ENCODE assay signal across 12 cellular contexts in genomic region chr6:32049149-32049548, GRCh38. TPM values are rescaled to one million over a fixed set of nuclear protein-coding genes. Genes with fewer than 3 reads are reported as not detected.
A peak's percentile ranks its signal among the peaks of the same experiment; 100 is the strongest.
DNase-seq lines count a peak whose midpoint lies in the region; ATAC-seq, FAIRE-seq and TF ChIP-seq lines count a peak whose summit lies in the region.
"Not testable (repeated sequence)": the region's sequence is repeated elsewhere in the genome, so short reads cannot be mapped to it uniquely, and the experiment has no call there.
"Had no signal": no experiment of that assay in that cellular context is flagged by ENCODE, and none has a peak within 500 bp of the region (broad histone marks: within the 10 kb centered on the region; RNA-seq: fewer than 3 reads in every experiment).

No MANE protein-coding gene starts in this region.

- not testable (repeated sequence) for TF ChIP-seq EP300 in sigmoid colon (IDR thresholded peaks at IDR 0.05)

- not testable (repeated sequence) for ATAC-seq in Right ventricle myocardium superior (ENCODE audit: poor library complexity)

- H3K36me3 Mint-ChIP-seq in endothelial cell (ENCODE audit: low read depth, unreplicated experiment); nephron progenitor cell (ENCODE audit: low read depth): not testable (repeated sequence)

- TF ChIP-seq CTCF in GM12872 (IDR thresholded peaks at IDR 0.05; ENCODE audit: insufficient read depth, low read depth, low read length), result 0 out of 3 replicates have a peak, but pooled peaks have one; percentile 0
- not testable (repeated sequence) for TF ChIP-seq CTCF in adrenal gland (IDR thresholded peaks at IDR 0.05); endothelial cell (IDR thresholded peaks at IDR 0.05; ENCODE audit: unreplicated experiment); kidney (IDR thresholded peaks at IDR 0.05; ENCODE audit: borderline replicate concordance, extremely low read depth, insufficient read depth); nephron progenitor cell (IDR thresholded peaks at IDR 0.05); sigmoid colon (IDR thresholded peaks at IDR 0.05); vagina (IDR thresholded peaks at IDR 0.05)

- H3K4me1 Mint-ChIP-seq in endothelial cell (ENCODE audit: unreplicated experiment), result not testable (repeated sequence)
- peaks cover 67% of the 10 kb centered on the region for H3K4me1 Mint-ChIP-seq in nephron progenitor cell

- not testable (repeated sequence) for H3K4me3 Mint-ChIP-seq in endothelial cell (ENCODE audit: unreplicated experiment); nephron progenitor cell

- not testable (repeated sequence) for TF ChIP-seq POLR2A in adrenal gland (IDR thresholded peaks at IDR 0.05); sigmoid colon (IDR thresholded peaks at IDR 0.05); vagina (IDR thresholded peaks at IDR 0.05)

- H3K4me3 ChIP-seq in adrenal gland; kidney (ENCODE audit: low read length in 2 of 2); sigmoid colon; vagina: not testable (repeated sequence)

- H3K9me3 Mint-ChIP-seq in endothelial cell (ENCODE audit: unreplicated experiment); nephron progenitor cell: not testable (repeated sequence)

- not testable (repeated sequence) for H3K27me3 ChIP-seq in adrenal gland, sigmoid colon, vagina

- H3K9ac ChIP-seq in kidney (ENCODE audit: low read length in 2 of 2), result not testable (repeated sequence)

- peaks cover 13% of the 10 kb centered on the region for H3K27me3 Mint-ChIP-seq in endothelial cell (ENCODE audit: unreplicated experiment)
- not testable (repeated sequence) for H3K27me3 Mint-ChIP-seq in nephron progenitor cell (ENCODE audit: low read depth, poor library complexity)

- not testable (repeated sequence) for H3K9me3 ChIP-seq in adrenal gland (replicated peaks in 1 of 3); kidney (ENCODE audit: control insufficient read depth in 1 of 2, low read length in 2 of 2); sigmoid colon; vagina

- not testable (repeated sequence) for FAIRE-seq in kidney (lab: Jason Lieb, UNC)

- intact Hi-C loops in adrenal gland (cut with DNase I); Right ventricle myocardium superior (cut with DNase I); kidney (cut with DNase I); vagina (cut with DNase I): not testable (repeated sequence)
- intact Hi-C loops in sigmoid colon (cut with DNase I), result loop anchor here (10.0 kb wide), 2 partner anchors 66 to 106 kb away; partner anchors contain the start of genes PPT2 and PRRT1

- WGBS in adrenal gland, 4 donors, result 55 to 61% (median 60%) methylated on average over 9 to 21 of the region's 21 CpGs
- 94 to 96% methylated on average over 21 of the region's 21 CpGs for WGBS in sigmoid colon, 2 donors

- H3K27ac ChIP-seq in adrenal gland (peak overlapping the region in 3 of 5 donors; percentile 26 to 96 (median 95)), sigmoid colon (peak overlapping the region in 3 of 4 donors; percentile 3 to 73 (median 54)), vagina (peak overlapping the region; percentile 88)
- H3K27ac ChIP-seq in kidney (ENCODE audit: low read depth in 2 of 2, low read length in 2 of 2), result not testable (repeated sequence)

- H3K36me3 ChIP-seq in adrenal gland (replicated peaks in 1 of 2); kidney (ENCODE audit: control insufficient read depth in 1 of 2, insufficient read depth in 2 of 2, low read length in 2 of 2); sigmoid colon: not testable (repeated sequence)
- peaks cover 0 to 16% of the 10 kb centered on the region in 2 donors for H3K36me3 ChIP-seq in vagina

- DNase-seq in adrenal gland (peak in 2 of 7 donors; percentile 32 to 35), Right ventricle myocardium superior (peak; percentile 34), kidney (peak; percentile 51)
- not testable (repeated sequence) for DNase-seq in endothelial cell (ENCODE audit: low spot score); nephron progenitor cell; sigmoid colon; vagina (ENCODE audit: extremely low spot score in 2 of 2)

- H3K4me1 ChIP-seq in adrenal gland (replicated peaks in 1 of 2) (peaks cover 24 to 31% of the 10 kb centered on the region in 2 donors), sigmoid colon (peaks cover 0 to 29% (median 27%) of the 10 kb centered on the region in 4 donors), vagina (peaks cover 28% of the 10 kb centered on the region)
- H3K4me1 ChIP-seq in kidney (ENCODE audit: control insufficient read depth in 1 of 2, insufficient read depth in 1 of 2, low read depth in 1 of 2, low read length in 2 of 2), result not testable (repeated sequence)

- peak overlapping the region; percentile 12 for H3K27ac Mint-ChIP-seq in endothelial cell (ENCODE audit: unreplicated experiment)
- H3K27ac Mint-ChIP-seq in nephron progenitor cell, result peak overlapping the region; percentile 52

RNA-seq across cellular contexts. Expression of gene CYP21A2, which starts 10.9 kb away (rescaled TPM):
- total RNA-seq in adrenal gland, result 1,000 to 10,000 TPM in 7 of 8 donors, 100 to 1,000 TPM in 1; 780 to 6,352 (median 2,523) TPM
- 1,000 to 10,000 TPM in 2 of 3 donors, 100 to 1,000 TPM in 1; 528 to 4,039 (median 2,532) TPM for polyA plus RNA-seq in adrenal gland
- 0.44 TPM for total RNA-seq in endothelial cell (ENCODE audit: unreplicated experiment)
- not detected for total RNA-seq in Right ventricle myocardium superior
- total RNA-seq in kidney, result 3.2 TPM
- polyA plus RNA-seq in kidney (ENCODE audit: insufficient read depth, low read depth, low replicate concordance), result 8.2 TPM
- 1 to 10 TPM; 1.1 to 4.9 (median 3.2) TPM for total RNA-seq in sigmoid colon
- 1 to 10 TPM in 1 of 3 donors, under 1 TPM in 1, not detected in 1; 0.57 to 1.2 TPM for polyA plus RNA-seq in sigmoid colon
- total RNA-seq in vagina, result 9.3 TPM
- total RNA-seq: Daoy, G401 had no signal
- polyA plus RNA-seq: A549; CD4-positive, alpha-beta memory T cell had no signal

RNA-seq across cellular contexts. Expression of gene C4B, which starts 34.6 kb away (rescaled TPM):
- total RNA-seq in adrenal gland (1,000 to 10,000 TPM in 6 of 8 donors, 100 to 1,000 TPM in 2; 948 to 5,092 (median 1,465) TPM), endothelial cell (ENCODE audit: unreplicated experiment) (4.6 TPM), Right ventricle myocardium superior (58.3 TPM), kidney (596 TPM), sigmoid colon (100 to 1,000 TPM in 2 of 4 donors, 10 to 100 TPM in 2; 74.2 to 291 (median 155) TPM), vagina (23.1 TPM)
- polyA plus RNA-seq in adrenal gland (1,000 to 10,000 TPM in 1 of 3 donors, 100 to 1,000 TPM in 2; 236 to 1,852 (median 796) TPM), kidney (ENCODE audit: insufficient read depth, low read depth, low replicate concordance) (578 TPM), sigmoid colon (10 to 100 TPM in 1 of 3 donors, 1 to 10 TPM in 2; 3.2 to 64.7 (median 4.2) TPM)

RNA-seq across cellular contexts. Expression of gene TNXB, which starts 60.0 kb away (rescaled TPM):
- 100 to 1,000 TPM; 105 to 403 (median 213) TPM for total RNA-seq in adrenal gland
- 100 to 1,000 TPM in 2 of 3 donors, 10 to 100 TPM in 1; 19.6 to 506 (median 248) TPM for polyA plus RNA-seq in adrenal gland
- 7.5 TPM for total RNA-seq in endothelial cell (ENCODE audit: unreplicated experiment)
- total RNA-seq in Right ventricle myocardium superior, result 65.8 TPM
- 88.2 TPM for total RNA-seq in kidney
- 13.3 TPM for polyA plus RNA-seq in kidney (ENCODE audit: insufficient read depth, low read depth, low replicate concordance)
- 100 to 1,000 TPM in 3 of 4 donors, 10 to 100 TPM in 1; 66.0 to 224 (median 116) TPM for total RNA-seq in sigmoid colon
- polyA plus RNA-seq in sigmoid colon, result 10 to 100 TPM in 1 of 3 donors, 1 to 10 TPM in 2; 1.4 to 16.4 (median 7.2) TPM
- total RNA-seq in vagina, result 207 TPM
- total RNA-seq: G401 had no signal

Comparison
In these comparisons a context has a peak if more than half of its experiments do, and no peak if none do; other contexts are left out.
1. RNA of gene CYP21A2, which starts 10.9 kb away (total RNA-seq): 780 to 6,352 TPM in adrenal gland; 9.3 TPM in vagina (single experiment), 1.1 to 4.9 TPM in sigmoid colon, 3.2 TPM in kidney (single experiment), 0.44 TPM in endothelial cell (single experiment) and not detected in Right ventricle myocardium superior (single experiment); every median in the first group is over 10 times any median in the second.